9 cellular contexts compared by ENCODE assay signal in the genomic region with DNA sequence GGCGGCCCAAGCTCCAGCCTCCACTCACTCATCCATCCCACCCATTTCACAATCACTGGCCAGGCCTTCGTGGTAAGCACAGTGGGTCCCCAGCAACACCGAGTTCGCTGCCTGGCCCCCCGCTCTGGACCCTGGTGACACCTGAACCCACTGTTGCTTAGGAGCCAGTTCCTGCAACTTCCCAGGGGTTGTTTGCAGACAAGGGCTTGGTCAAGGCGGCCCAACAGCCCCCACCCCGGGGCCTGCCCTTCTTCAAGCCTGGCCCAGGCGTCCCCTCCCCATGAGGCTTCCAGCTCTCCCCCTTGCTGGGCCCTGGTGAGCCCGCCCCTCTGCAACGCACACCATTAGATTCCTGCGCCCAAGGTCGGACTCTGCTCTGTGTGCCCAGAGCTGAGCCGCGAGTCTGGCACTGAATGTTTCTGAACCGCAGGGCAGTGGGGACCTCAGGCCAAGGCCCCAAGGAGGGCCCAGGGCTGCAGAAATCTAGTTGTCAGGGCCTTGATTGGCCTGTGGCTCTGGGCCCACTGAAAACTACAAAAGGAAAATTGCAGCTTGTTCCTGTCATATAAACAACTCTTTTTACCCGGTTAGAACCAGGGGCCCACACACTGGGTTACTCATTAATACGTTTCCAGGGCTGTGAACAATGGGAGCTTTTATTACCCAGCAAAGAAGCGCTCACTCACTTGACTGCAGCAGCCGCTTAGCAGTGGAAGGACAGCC. TPM values are rescaled to one million over a fixed set of nuclear protein-coding genes. Genes with fewer than 3 reads are reported as not detected.
DNase-seq lines count a peak whose midpoint lies in the region; ATAC-seq and TF ChIP-seq lines count a peak whose summit lies in the region.
"Had no signal": no experiment of that assay in that cellular context is flagged by ENCODE, and none has a peak within 500 bp of the region (broad histone marks: within the 10 kb centered on the region; RNA-seq: fewer than 3 reads in every experiment).

No MANE protein-coding gene starts in this region.

- no peak for TF ChIP-seq POLR2A in uterus (IDR thresholded peaks at IDR 0.05)

- TF ChIP-seq CTCF in uterus (IDR thresholded peaks at IDR 0.05) (no peak), foreskin fibroblast (IDR thresholded peaks at IDR 0.05; ENCODE audit: low read depth, low read length) (no peak)

- peak overlapping the region in 2 of 7 donors; percentile 42 to 66 for H3K4me3 Mint-ChIP-seq in CD8-positive, alpha-beta memory T cell

- CTCF ChIA-PET in CD8-positive, alpha-beta memory T cell (lab: Charles Lee) = interaction anchor here (1.1 to 6.9 kb wide), 2 partner anchors 16 to 198 kb away, joined by 3 to 43 read pairs; no protein-coding TSS in a partner anchor

- peaks cover 0 to 14% (median 0%) of the 10 kb centered on the region in 3 donors for H3K36me3 Mint-ChIP-seq in CD8-positive, alpha-beta memory T cell

- peak; percentile 47 for ATAC-seq in GM18907 (IDR thresholded peaks at IDR 0.05; ENCODE audit: unreplicated experiment)

- peaks cover 17 to 20% (median 19%) of the 10 kb centered on the region in 3 donors for H3K4me1 Mint-ChIP-seq in CD8-positive, alpha-beta memory T cell

- intact Hi-C loops in uterus (cut with DNase I; ENCODE audit: low total_unique reads) = no loop called here

- no peaks in the 10 kb centered on the region for H3K9me3 ChIP-seq in uterus
- no peaks in the 10 kb centered on the region for H3K9me3 ChIP-seq in CD8-positive, alpha-beta memory T cell (ENCODE audit: low read length)

- DNase-seq in M059J (ENCODE audit: low read depth) (peak; percentile 47), foreskin melanocyte (peak; percentile 90), renal cortical epithelial cell (ENCODE audit: low read depth) (peak; percentile 96), uterus (no peak), foreskin fibroblast (no peak)
- DNase-seq in CD8-positive, alpha-beta memory T cell = no peak
- DNase-seq in activated CD4-positive, alpha-beta T cell treated with anti-CD3 and anti-CD28 coated beads, Interleukin-2, amount 50 U/mL, for 48 hours = no peak
- DNase-seq: activated naive CD4-positive, alpha-beta T cell treated with Interleukin-2 at 50 U/mL for 16 hours had no signal

- no peaks in the 10 kb centered on the region for H3K36me3 ChIP-seq in uterus
- H3K36me3 ChIP-seq in CD8-positive, alpha-beta memory T cell (ENCODE audit: insufficient read depth, low read length) = peaks cover 5% of the 10 kb centered on the region

- no peak overlapping the region for H3K27ac ChIP-seq in uterus
- H3K27ac ChIP-seq in CD8-positive, alpha-beta memory T cell (ENCODE audit: low read depth, low read length) = no peak overlapping the region

- peaks cover 0 to 6% of the 10 kb centered on the region in 2 donors for H3K4me1 ChIP-seq in uterus
- peaks cover 24% of the 10 kb centered on the region for H3K4me1 ChIP-seq in CD8-positive, alpha-beta memory T cell (ENCODE audit: insufficient read depth, low read length)

- POLR2A ChIA-PET in CD8-positive, alpha-beta memory T cell (lab: Charles Lee) = no interaction called here

- no peak overlapping the region for H3K4me3 ChIP-seq in uterus
- no peak overlapping the region for H3K4me3 ChIP-seq in CD8-positive, alpha-beta memory T cell (ENCODE audit: low read length)
- H3K4me3 ChIP-seq in foreskin fibroblast (ENCODE audit: low read depth in 1 of 2, low read length in 2 of 2) = no peak overlapping the region

- H3K9me3 Mint-ChIP-seq in CD8-positive, alpha-beta memory T cell = no peaks in the 10 kb centered on the region

- H3K27me3 ChIP-seq in uterus = no peaks in the 10 kb centered on the region
- H3K27me3 ChIP-seq in CD8-positive, alpha-beta memory T cell (ENCODE audit: insufficient read depth, low read length, poor library complexity, severe bottlenecking) = no peaks in the 10 kb centered on the region

- peaks cover 0 to 2% of the 10 kb centered on the region in 2 donors for H3K27me3 Mint-ChIP-seq in CD8-positive, alpha-beta memory T cell

- H3K27ac Mint-ChIP-seq in CD8-positive, alpha-beta memory T cell = peak overlapping the region in 1 of 8 donors; percentile 11

RNA-seq across cellular contexts. Expression of gene COX19, which starts 2.1 kb away (rescaled TPM):
- 7.7 and 10.2 TPM in 2 replicates for total RNA-seq in M059J (2014; rRNA removed; shearing (Covaris generic))
- total RNA-seq in renal cortical epithelial cell = 3.5 and 10.0 TPM in 2 replicates
- 10 to 100 TPM in 3 of 4 donors, 1 to 10 TPM in 1; 2.6 to 32.5 (median 20.1) TPM for total RNA-seq in uterus
- 10 to 100 TPM; 18.9 to 21.3 TPM for total RNA-seq in CD8-positive, alpha-beta memory T cell
- 25.9 TPM for polyA plus RNA-seq in CD8-positive, alpha-beta memory T cell

RNA-seq across cellular contexts. Expression of gene CYP2W1, which starts 5.5 kb away (rescaled TPM):
- not detected in 2 replicates for total RNA-seq in M059J (2014; rRNA removed; shearing (Covaris generic))
- total RNA-seq in renal cortical epithelial cell = not detected in 2 replicates
- total RNA-seq in uterus = 1 to 10 TPM in 1 of 4 donors, not detected in 3; 6.6 TPM
- total RNA-seq in CD8-positive, alpha-beta memory T cell = not detected
- not detected for polyA plus RNA-seq in CD8-positive, alpha-beta memory T cell

RNA-seq across cellular contexts. Expression of gene ADAP1, which starts 23.0 kb away (rescaled TPM):
- total RNA-seq in M059J (2014; rRNA removed; shearing (Covaris generic)) = 0.37 and 0.84 TPM in 2 replicates
- total RNA-seq in renal cortical epithelial cell = 4.8 and 22.4 TPM in 2 replicates
- 10 to 100 TPM in 2 of 4 donors, 1 to 10 TPM in 2; 3.2 to 17.4 (median 10.9) TPM for total RNA-seq in uterus
- 10 to 100 TPM; 67.7 to 77.3 TPM for total RNA-seq in CD8-positive, alpha-beta memory T cell
- 37.7 TPM for polyA plus RNA-seq in CD8-positive, alpha-beta memory T cell

Comparison
In these comparisons a context has a peak if more than half of its experiments do, and no peak if none do; other contexts are left out.
1. DNase-seq: peak in M059J (single experiment), foreskin melanocyte (single experiment) and renal cortical epithelial cell (single experiment); none in uterus (0 of 2), CD8-positive, alpha-beta memory T cell (0 of 5), activated CD4-positive, alpha-beta T cell treated with anti-CD3 and anti-CD28 coated beads, Interleukin-2, amount 50 U/mL, for 48 hours (0 of 2) and foreskin fibroblast (0 of 2).